ENCODE assay signal across 8 cellular contexts in the genomic region with DNA sequence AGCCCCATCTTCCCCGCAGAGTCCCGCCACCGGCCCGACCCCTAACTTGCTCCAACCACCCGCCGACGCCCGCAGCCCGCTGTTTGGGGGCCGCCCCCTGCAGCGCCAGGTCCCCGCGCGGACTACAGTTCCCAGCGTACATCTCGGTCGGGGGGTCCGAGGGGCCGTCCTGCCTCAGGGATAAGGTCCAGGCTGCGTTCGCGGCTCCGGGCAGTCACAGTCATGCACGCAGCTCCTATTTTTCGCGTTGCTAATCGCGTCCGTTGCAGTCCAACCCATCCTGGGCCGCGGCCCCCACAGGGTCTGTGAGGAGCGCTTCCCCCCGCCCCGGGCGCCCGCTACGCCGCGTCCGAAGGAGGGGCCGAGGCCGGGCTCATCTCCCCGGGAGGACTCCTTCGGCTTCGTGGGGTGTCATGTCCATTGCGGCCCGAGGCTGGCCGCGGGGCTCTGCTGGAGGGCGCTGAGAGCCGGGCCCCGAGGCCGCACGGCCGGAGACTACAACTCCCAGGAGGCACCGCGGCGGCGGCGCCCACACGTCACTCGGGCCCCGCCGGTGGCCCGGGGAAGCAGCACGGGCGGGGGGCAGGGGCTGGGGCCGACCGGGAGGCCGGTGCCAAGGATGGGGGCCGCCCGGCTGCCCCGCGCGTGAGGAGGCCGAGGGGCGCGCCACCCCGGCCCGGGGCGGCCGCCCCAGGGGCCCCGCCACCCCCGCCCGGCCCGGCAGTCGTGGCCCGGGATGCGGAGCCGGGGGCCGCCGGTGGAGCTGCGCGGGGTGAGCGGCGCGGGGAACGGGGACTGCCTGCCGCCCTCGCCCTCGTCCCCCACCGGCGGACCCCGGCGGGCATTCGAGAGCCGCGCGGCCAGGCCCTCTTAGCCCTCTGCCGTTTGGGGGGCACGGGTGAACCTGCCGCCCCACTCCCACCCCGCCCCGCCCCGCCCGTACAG. TPM values are rescaled to one million over a fixed set of nuclear protein-coding genes. Genes with fewer than 3 reads are reported as not detected.
A peak's percentile ranks its signal among the peaks of the same experiment; 100 is the strongest.
DNase-seq lines count a peak whose midpoint lies in the region; ATAC-seq and TF ChIP-seq lines count a peak whose summit lies in the region.

A gene (plus strand): TSS at position 536 of the 945 bp plus-strand sequence. CDS start 606 bp downstream, outside the sequence.

- H3K27ac ChIP-seq in coronary artery (peak within 1 kb of the TSS; percentile 98 to 99), left lung (peak within 1 kb of the TSS; percentile 88 to 91)

- H3K27me3 ChIP-seq in left lung, result peaks cover 0 to 6% of the 10 kb centered on the region in 2 donors

- TF ChIP-seq CTCF in coronary artery (IDR thresholded peaks at IDR 0.05), result no peak
- TF ChIP-seq CTCF in left lung (IDR thresholded peaks at IDR 0.05), result no peak

- DNase-seq in A172 (ENCODE audit: low spot score) (peak; percentile 49), NCI-H460 (ENCODE audit: extremely low read depth, low read depth) (peak; percentile 40), coronary artery (ENCODE audit: low spot score) (peak; percentile 83), left lung (peak; percentile 71 to 95)
- DNase-seq in activated CD4-positive, alpha-beta T cell treated with anti-CD3 and anti-CD28 coated beads for 48 hours, result peak; percentile 86
- peak; percentile 66 to 73 for DNase-seq in stimulated activated CD4-positive, alpha-beta T cell treated with anti-CD3 and anti-CD28 coated beads, Interleukin-2, amount 100 ng/mL, for 48 hours

- H3K4me3 ChIP-seq in coronary artery (peak within 1 kb of the TSS; percentile 96), left lung (peak within 1 kb of the TSS; percentile 66 to 92)

- H3K9me3 ChIP-seq in left lung, result no peaks in the 10 kb centered on the region

- H3K36me3 ChIP-seq in left lung, result no peaks in the 10 kb centered on the region

- ATAC-seq in GM18520 (IDR thresholded peaks at IDR 0.05; ENCODE audit: unreplicated experiment) (peak; percentile 62), HG03060 (IDR thresholded peaks at IDR 0.05; ENCODE audit: low read depth, unreplicated experiment) (peak; percentile 34), left lung (peak; percentile 97)

- intact Hi-C loops in left lung (cut with DNase I), result no loop called here

- H3K4me1 ChIP-seq in left lung, result peaks cover 16 to 19% of the 10 kb centered on the region in 2 donors

RNA-seq across cellular contexts. Expression of the gene that starts here (rescaled TPM):
- total RNA-seq in A172 (2014; rRNA removed; shearing (Covaris generic)), result 6.2 and 12.1 TPM in 2 replicates
- total RNA-seq in NCI-H460 (2014; rRNA removed; shearing (Covaris generic)), result 6.0 and 7.4 TPM in 2 replicates
- 17.7 and 20.4 TPM in 2 replicates for polyA plus RNA-seq in NCI-H460 (2014; cell fraction: nucleus; rRNA removed)
- 10 to 100 TPM; 14.5 to 16.3 TPM for total RNA-seq in left lung

Comparison
In these comparisons a context has a peak if more than half of its experiments do, and no peak if none do; other contexts are left out.
1. Peak in every context shown above with its lines: DNase-seq, ATAC-seq, H3K4me3 ChIP-seq and H3K27ac ChIP-seq.
2. ATAC-seq: peak in every context shown above with its lines; median percentile 97 in left lung; 62 in GM18520; 34 in HG03060.